8 cellular contexts compared by ENCODE assay signal in genomic region chr16:20740901-20741491, GRCh38. TPM values are rescaled to one million over a fixed set of nuclear protein-coding genes. Genes with fewer than 3 reads are reported as not detected.
DNase-seq lines count a peak whose midpoint lies in the region; ATAC-seq and TF ChIP-seq lines count a peak whose summit lies in the region.

No MANE protein-coding gene starts in this region.

- peaks cover 29% of the 10 kb centered on the region for H3K79me2 ChIP-seq in PC-3 (ENCODE audit: low read length)

- H3K9me3 ChIP-seq in HUES64 (ENCODE audit: insufficient read depth, low read depth, low read length) (no peaks in the 10 kb centered on the region), PC-3 (ENCODE audit: low read length) (no peaks in the 10 kb centered on the region), esophagus muscularis mucosa (no peaks in the 10 kb centered on the region), muscle layer of duodenum (ENCODE audit: control insufficient read depth in 1 of 2, low read length in 2 of 2) (no peaks in the 10 kb centered on the region)

- TF ChIP-seq CTCF in PC-3 (conservative IDR thresholded peaks at IDR 0.05; ENCODE audit: low read depth, low read length) (no peak), esophagus muscularis mucosa (IDR thresholded peaks at IDR 0.05) (no peak)

- POLR2A ChIA-PET in PC-3 (lab: Charles Lee; ENCODE audit: unreplicated experiment), result no interaction called here

- TF ChIP-seq POLR2A in esophagus muscularis mucosa (IDR thresholded peaks at IDR 0.05; ENCODE audit: low read depth), result no peak

- peaks cover 34% of the 10 kb centered on the region for H3K36me3 ChIP-seq in HUES64 (ENCODE audit: insufficient read depth, low read length)
- peaks cover 27% of the 10 kb centered on the region; the same call in 1 of the 2 replicates for H3K36me3 ChIP-seq in PC-3 (ENCODE audit: low read depth, low read length)
- peaks cover 17 to 36% (median 30%) of the 10 kb centered on the region in 4 donors for H3K36me3 ChIP-seq in esophagus muscularis mucosa
- peaks cover 20 to 22% of the 10 kb centered on the region in 2 donors for H3K36me3 ChIP-seq in muscle layer of duodenum (ENCODE audit: control insufficient read depth in 1 of 2, insufficient read depth in 2 of 2, low read length in 2 of 2)

- peaks cover 28% of the 10 kb centered on the region for H3K4me1 Mint-ChIP-seq in activated T-cell treated with anti-CD3 and anti-CD28 coated beads, Interleukin-2, amount 50 U/mL, for 4 hours (ENCODE audit: low read depth)

- peaks cover 15% of the 10 kb centered on the region for H3K36me3 Mint-ChIP-seq in activated T-cell treated with anti-CD3 and anti-CD28 coated beads, Interleukin-2, amount 50 U/mL, for 4 hours (ENCODE audit: insufficient read depth)

- WGBS in HUES64, result 1% methylated on average over 34 of the region's 34 CpGs
- whole genome bisulfite sequencing in esophagus muscularis mucosa, result under 1% methylated on average over 30 of the region's 34 CpGs

- intact Hi-C loops in PC-3 (cut with micrococcal nuclease) (no loop called here), esophagus muscularis mucosa (cut with DNase I) (no loop called here)

- peak overlapping the region; percentile 95 for H3K4me3 Mint-ChIP-seq in activated T-cell treated with anti-CD3 and anti-CD28 coated beads, Interleukin-2, amount 50 U/mL, for 4 hours

- H3K27ac ChIP-seq in HUES64 (ENCODE audit: low read depth, low read length) (no peak overlapping the region; the same call in 1 of the 2 replicates), PC-3 (ENCODE audit: low read length) (no peak overlapping the region), esophagus muscularis mucosa (replicated peaks in 1 of 4) (peak overlapping the region; percentile 94 to 99 (median 96)), muscle layer of duodenum (ENCODE audit: low read length) (peak overlapping the region; percentile 68)

- no peak for TF ChIP-seq EP300 in esophagus muscularis mucosa (IDR thresholded peaks at IDR 0.05)

- H3K4me2 ChIP-seq in PC-3 (ENCODE audit: low read length), result peak overlapping the region; percentile 99

- peak; percentile 43 for DNase-seq in DMS 273 treated with DMSO at 0.1 percent for 48 hours (lab: John Stamatoyannopoulos, UW)
- DNase-seq in PC-3, result peak; percentile 68
- peak; percentile 88 for DNase-seq in activated T-cell treated with anti-CD3 and anti-CD28 coated beads, Interleukin-2, amount 50 U/mL, for 4 hours
- DNase-seq in esophagus muscularis mucosa (ENCODE audit: extremely low spot score), result peak; percentile 98
- DNase-seq in stimulated activated CD8-positive, alpha-beta memory T cell treated with anti-CD3 and anti-CD28 coated beads, Interleukin-7, amount 100 ng/mL, for 24 hours (ENCODE audit: low read depth), result peak; percentile 82

- H3K4me3 ChIP-seq in HUES64 (ENCODE audit: low read length) (peak overlapping the region; percentile 100), PC-3 (ENCODE audit: low read length) (peak overlapping the region; percentile 98), esophagus muscularis mucosa (peak overlapping the region; percentile 69 to 97 (median 88)), muscle layer of duodenum (ENCODE audit: low read depth in 1 of 2, low read length in 2 of 2) (peak overlapping the region; percentile 87 to 95)

- peak overlapping the region; percentile 100 for H2AFZ ChIP-seq in PC-3 (ENCODE audit: low read length)

- H3K4me1 ChIP-seq in HUES64 (ENCODE audit: insufficient read depth, low read length), result peaks cover 8% of the 10 kb centered on the region; the same call in 1 of the 2 replicates
- H3K4me1 ChIP-seq in PC-3 (ENCODE audit: insufficient read depth, low read length), result peaks cover 9% of the 10 kb centered on the region
- H3K4me1 ChIP-seq in esophagus muscularis mucosa, result peaks cover 15 to 40% (median 35%) of the 10 kb centered on the region in 4 donors
- peaks cover 0 to 24% of the 10 kb centered on the region in 2 donors for H3K4me1 ChIP-seq in muscle layer of duodenum (ENCODE audit: control insufficient read depth in 1 of 2, insufficient read depth in 2 of 2, low read length in 2 of 2)

- peaks cover 12% of the 10 kb centered on the region for H4K20me1 ChIP-seq in PC-3 (ENCODE audit: low read length)

- H3K27me3 ChIP-seq in HUES64 (ENCODE audit: insufficient read depth, low read length) (no peaks in the 10 kb centered on the region), PC-3 (ENCODE audit: low read length) (no peaks in the 10 kb centered on the region), esophagus muscularis mucosa (no peaks in the 10 kb centered on the region), muscle layer of duodenum (ENCODE audit: low read depth, low read length) (no peaks in the 10 kb centered on the region)

- CTCF ChIA-PET in PC-3 (lab: Charles Lee), result no interaction called here

- H3K27me3 Mint-ChIP-seq in activated T-cell treated with anti-CD3 and anti-CD28 coated beads, Interleukin-2, amount 50 U/mL, for 4 hours (ENCODE audit: low read depth), result no peaks in the 10 kb centered on the region

- no peaks in the 10 kb centered on the region for H3K9me2 ChIP-seq in PC-3 (replicated peaks; ENCODE audit: low read length)

- H3K9me3 Mint-ChIP-seq in activated T-cell treated with anti-CD3 and anti-CD28 coated beads, Interleukin-2, amount 50 U/mL, for 4 hours, result no peaks in the 10 kb centered on the region

- H3F3A ChIP-seq in PC-3 (ENCODE audit: low read length, unreplicated experiment), result no peaks in the 10 kb centered on the region

- TSS peak; percentile 44 for BruUV-seq in PC-3 (replicated peaks; lab: Mats Ljungman, UMichigan)

- H3K9ac ChIP-seq in HUES64 (ENCODE audit: low read depth, low read length) (peak overlapping the region; percentile 96), PC-3 (ENCODE audit: low read length) (peak overlapping the region; percentile 94)

- ATAC-seq in GM21528 (IDR thresholded peaks at IDR 0.05; ENCODE audit: low FRiP score, unreplicated experiment) (peak; percentile 86), PC-3 (peak; percentile 89)
- peak; percentile 91 to 92 for ATAC-seq in activated T-cell treated with anti-CD3 and anti-CD28 coated beads, Interleukin-2, amount 50 U/mL, for 4 hours

RNA-seq across cellular contexts. Expression of gene THUMPD1, which starts 0.6 kb away (rescaled TPM):
- 36.0 TPM for polyA plus RNA-seq in HUES64 (2013, experiment 1 of 2)
- 40.6 TPM for polyA plus RNA-seq in HUES64 (2013, experiment 2 of 2)
- total RNA-seq in PC-3 (2014; rRNA removed), result 44.9 and 45.6 TPM in 2 replicates
- 10 to 100 TPM; 54.7 to 57.5 (median 55.7) TPM for total RNA-seq in activated T-cell treated with anti-CD3 and anti-CD28 coated beads, Interleukin-2, amount 50 U/mL, for 4 hours
- 100 to 1,000 TPM in 1 of 4 donors, 10 to 100 TPM in 3; 54.0 to 102 (median 84.0) TPM for total RNA-seq in esophagus muscularis mucosa

RNA-seq across cellular contexts. Expression of gene ACSM3, which starts 22.8 kb away (rescaled TPM):
- 1.2 TPM for polyA plus RNA-seq in HUES64 (2013, experiment 1 of 2)
- polyA plus RNA-seq in HUES64 (2013, experiment 2 of 2), result 2.9 TPM
- total RNA-seq in PC-3 (2014; rRNA removed), result 4.0 and 5.2 TPM in 2 replicates
- 1 to 10 TPM; 4.3 to 5.7 (median 4.6) TPM for total RNA-seq in activated T-cell treated with anti-CD3 and anti-CD28 coated beads, Interleukin-2, amount 50 U/mL, for 4 hours
- 10 to 100 TPM in 1 of 4 donors, 1 to 10 TPM in 3; 4.3 to 11.0 (median 5.9) TPM for total RNA-seq in esophagus muscularis mucosa

RNA-seq across cellular contexts. Expression of gene ACSM1, which starts 43.5 kb away (rescaled TPM):
- not detected for polyA plus RNA-seq in HUES64 (2013, experiment 1 of 2)
- not detected for polyA plus RNA-seq in HUES64 (2013, experiment 2 of 2)
- total RNA-seq in PC-3 (2014; rRNA removed) (not detected in 2 replicates), esophagus muscularis mucosa (under 1 TPM; 0.50 to 0.83 (median 0.65) TPM)
- not detected for total RNA-seq in activated T-cell treated with anti-CD3 and anti-CD28 coated beads, Interleukin-2, amount 50 U/mL, for 4 hours

Comparison
In these comparisons a context has a peak if more than half of its experiments do, and no peak if none do; other contexts are left out.
1. DNase-seq: peak in every context shown above with its lines; median percentile 98 in esophagus muscularis mucosa; 88 in activated T-cell treated with anti-CD3 and anti-CD28 coated beads, Interleukin-2, amount 50 U/mL, for 4 hours; 82 in stimulated activated CD8-positive, alpha-beta memory T cell treated with anti-CD3 and anti-CD28 coated beads, Interleukin-7, amount 100 ng/mL, for 24 hours; 68 in PC-3; 43 in DMS 273 treated with DMSO at 0.1 percent for 48 hours.
2. H3K27ac ChIP-seq: peak in esophagus muscularis mucosa (4 of 4) and muscle layer of duodenum (single experiment); none in HUES64 (single experiment) and PC-3 (single experiment).
3. Peak in every context shown above with its lines, with median percentiles within 50 percentile points of each other: ATAC-seq and H3K4me3 ChIP-seq.